ENCODE assay signal across 11 cellular contexts in genomic region chr13:40115456-40115855, GRCh38.
DNase-seq lines count a peak whose midpoint lies in the region; ATAC-seq and TF ChIP-seq lines count a peak whose summit lies in the region.
"Had no signal": no experiment of that assay in that cellular context is flagged by ENCODE, and none has a peak within 500 bp of the region (broad histone marks: within the 10 kb centered on the region; RNA-seq: fewer than 3 reads in every experiment).

No MANE protein-coding gene starts in this region.

- H3K4me1 ChIP-seq in left ventricle myocardium inferior (peaks cover 16% of the 10 kb centered on the region), muscle layer of duodenum (ENCODE audit: control insufficient read depth in 1 of 2, insufficient read depth in 2 of 2, low read length in 2 of 2) (peaks cover 0 to 6% of the 10 kb centered on the region in 2 donors), uterus (peaks cover 4 to 12% of the 10 kb centered on the region in 2 donors)
- H3K4me1 ChIP-seq: colonic mucosa had no signal

- H3K27ac ChIP-seq in left ventricle myocardium inferior (replicated peaks) (peak overlapping the region; percentile 31), muscle layer of duodenum (ENCODE audit: low read length) (peak overlapping the region; percentile 7), uterus (peak overlapping the region; percentile 84)
- H3K27ac ChIP-seq: colonic mucosa had no signal

- H3K4me3 ChIP-seq in left ventricle myocardium inferior, result no peak overlapping the region
- no peak overlapping the region for H3K4me3 ChIP-seq in muscle layer of duodenum (ENCODE audit: low read depth in 1 of 2, low read length in 2 of 2)
- H3K4me3 ChIP-seq in uterus, result no peak overlapping the region
- H3K4me3 ChIP-seq: BLaER1 treated with 17β-estradiol and CSF1 and Interleukin-3, amounts not matched to agents 10 nM and 100 nM; colonic mucosa had no signal

- peak overlapping the region; percentile 75 for H3K27ac Mint-ChIP-seq in central memory CD8-positive, alpha-beta T cell (ENCODE audit: low read depth)

- ATAC-seq in Right ventricle myocardium superior (ENCODE audit: poor library complexity), result no peak
- ATAC-seq in central memory CD8-positive, alpha-beta T cell (replicated peaks; ENCODE audit: extremely low read depth, poor library complexity, severe bottlenecking), result no peak

- TF ChIP-seq POLR2A in uterus (IDR thresholded peaks at IDR 0.05), result no peak

- H3K36me3 Mint-ChIP-seq in central memory CD8-positive, alpha-beta T cell (ENCODE audit: insufficient read depth), result no peaks in the 10 kb centered on the region

- no peaks in the 10 kb centered on the region for H3K27me3 Mint-ChIP-seq in central memory CD8-positive, alpha-beta T cell

- DNase-seq in left ventricle myocardium inferior (no peak), Right ventricle myocardium superior (no peak), uterus (no peak), epidermal melanocyte (ENCODE audit: insufficient read length, low spot score) (no peak), DMS79 (lab: John Stamatoyannopoulos, UW) (no peak)
- no peak for DNase-seq in central memory CD8-positive, alpha-beta T cell (ENCODE audit: low spot score in 2 of 2)
- no peak for DNase-seq in activated CD4-positive, alpha-beta T cell treated with anti-CD3 and anti-CD28 coated beads for 4 hours
- DNase-seq: RPMI8226 had no signal

- H3K27me3 ChIP-seq in left ventricle myocardium inferior (ENCODE audit: low read depth) (no peaks in the 10 kb centered on the region), muscle layer of duodenum (ENCODE audit: low read depth, low read length) (no peaks in the 10 kb centered on the region), uterus (no peaks in the 10 kb centered on the region)
- H3K27me3 ChIP-seq: BLaER1 treated with 17β-estradiol and CSF1 and Interleukin-3, amounts not matched to agents 10 nM and 100 nM; colonic mucosa had no signal

- H3K9me3 Mint-ChIP-seq in central memory CD8-positive, alpha-beta T cell, result no peaks in the 10 kb centered on the region

- H3K36me3 ChIP-seq in left ventricle myocardium inferior, result no peaks in the 10 kb centered on the region
- peaks cover 0 to 1% of the 10 kb centered on the region in 2 donors for H3K36me3 ChIP-seq in muscle layer of duodenum (ENCODE audit: control insufficient read depth in 1 of 2, insufficient read depth in 2 of 2, low read length in 2 of 2)
- no peaks in the 10 kb centered on the region for H3K36me3 ChIP-seq in uterus
- H3K36me3 ChIP-seq: BLaER1 treated with 17β-estradiol and CSF1 and Interleukin-3, amounts not matched to agents 10 nM and 100 nM; colonic mucosa had no signal

- H3K4me1 Mint-ChIP-seq in central memory CD8-positive, alpha-beta T cell, result peaks cover 17% of the 10 kb centered on the region

- H3K4me3 Mint-ChIP-seq in central memory CD8-positive, alpha-beta T cell, result no peak overlapping the region

- no peak for TF ChIP-seq CTCF in left ventricle myocardium inferior (IDR thresholded peaks at IDR 0.05; ENCODE audit: borderline replicate concordance)
- no peak for TF ChIP-seq CTCF in uterus (IDR thresholded peaks at IDR 0.05)

- H3K9me3 ChIP-seq in left ventricle myocardium inferior (replicated peaks) (peaks cover 10% of the 10 kb centered on the region), muscle layer of duodenum (ENCODE audit: control insufficient read depth in 1 of 2, low read length in 2 of 2) (no peaks in the 10 kb centered on the region), uterus (no peaks in the 10 kb centered on the region)
- H3K9me3 ChIP-seq: colonic mucosa had no signal

- intact Hi-C loops in left ventricle myocardium inferior (cut with micrococcal nuclease) (no loop called here), Right ventricle myocardium superior (cut with DNase I) (no loop called here), uterus (cut with DNase I; ENCODE audit: low total_unique reads) (no loop called here)

Comparison
In these comparisons a context has a peak if more than half of its experiments do, and no peak if none do; other contexts are left out.
1. H3K27ac ChIP-seq: peak in every context shown above with its lines; median percentile 84 in uterus; 31 in left ventricle myocardium inferior; 7 in muscle layer of duodenum.